ENCODE assay signal across 8 cellular contexts in genomic region chr2:164910091-164910899, GRCh38. TPM values are rescaled to one million over a fixed set of nuclear protein-coding genes. Genes with fewer than 3 reads are reported as not detected.
DNase-seq lines count a peak whose midpoint lies in the region; ATAC-seq and TF ChIP-seq lines count a peak whose summit lies in the region.

No MANE protein-coding gene starts in this region.

- H3K4me1 ChIP-seq in HUES48 (ENCODE audit: control insufficient read depth, insufficient read depth, low read length) (peaks cover 39% of the 10 kb centered on the region), adrenal gland (replicated peaks in 1 of 2) (peaks cover 12 to 48% of the 10 kb centered on the region in 2 donors), mesodermal cell (ENCODE audit: control insufficient read depth, insufficient read depth, low read length, poor library complexity, severe bottlenecking) (peaks cover 41% of the 10 kb centered on the region)

- H3K4me3 ChIP-seq in HUES48 (ENCODE audit: low read depth, low read length): no peak overlapping the region
- H3K4me3 ChIP-seq in adrenal gland: no peak overlapping the region
- H3K4me3 ChIP-seq in mesodermal cell (ENCODE audit: extremely low read depth, insufficient read depth, low read length, poor library complexity, severe bottlenecking): no peak overlapping the region
- H3K4me3 ChIP-seq in H7 (ENCODE audit: insufficient read depth, low read depth, low read length): no peak overlapping the region

- peak; percentile 69 for ATAC-seq in GM19463 (IDR thresholded peaks at IDR 0.05; ENCODE audit: unreplicated experiment)

- DNase-seq in DMS 273 (lab: John Stamatoyannopoulos, UW; ENCODE audit: unreplicated experiment) (peak; percentile 95), adrenal gland (peak in 6 of 7 donors; percentile 54 to 72 (median 66)), globus pallidus (ENCODE audit: low spot score) (no peak), COR-L47 (lab: John Stamatoyannopoulos, UW) (no peak), H7 (no peak)

- peak overlapping the region; percentile 26 for H3K27ac ChIP-seq in HUES48 (ENCODE audit: low read depth, low read length)
- H3K27ac ChIP-seq in adrenal gland: peak overlapping the region in 4 of 5 donors; percentile 2 to 82 (median 48)
- peak overlapping the region; percentile 93 for H3K27ac ChIP-seq in mesodermal cell (ENCODE audit: low read depth, low read length, severe bottlenecking)

- TF ChIP-seq POLR2A in adrenal gland (IDR thresholded peaks at IDR 0.05): no peak

- no peaks in the 10 kb centered on the region for H3K36me3 ChIP-seq in HUES48 (ENCODE audit: control insufficient read depth, insufficient read depth, low read length)
- H3K36me3 ChIP-seq in adrenal gland (replicated peaks in 1 of 2): no peaks in the 10 kb centered on the region
- H3K36me3 ChIP-seq in mesodermal cell (ENCODE audit: control insufficient read depth, insufficient read depth, low read length): no peaks in the 10 kb centered on the region
- no peaks in the 10 kb centered on the region for H3K36me3 ChIP-seq in H7 (replicated peaks; ENCODE audit: control insufficient read depth, insufficient read depth, low read length)

- no peak for TF ChIP-seq CTCF in adrenal gland (IDR thresholded peaks at IDR 0.05)

- no peaks in the 10 kb centered on the region for H3K9me3 ChIP-seq in HUES48 (ENCODE audit: control insufficient read depth, insufficient read depth, low read length)
- no peaks in the 10 kb centered on the region for H3K9me3 ChIP-seq in adrenal gland (replicated peaks in 1 of 3)
- H3K9me3 ChIP-seq in mesodermal cell (ENCODE audit: control insufficient read depth, low read length): no peaks in the 10 kb centered on the region

- intact Hi-C loops in adrenal gland (cut with DNase I): loop anchor here in 1 of 2 donors (10.0 kb wide), 1 partner anchor 65 kb away; the partner anchor contains the start of gene COBLL1

- 35 to 38% (median 37%) methylated on average over 6 of the region's 6 CpGs for WGBS in adrenal gland, 4 donors
- WGBS in mesodermal cell (ENCODE audit: insufficient coverage in 2 of 2), 2 experiments: 31 to 39% methylated on average over 3 to 4 of the region's 6 CpGs

- H3K27me3 ChIP-seq in HUES48 (ENCODE audit: control insufficient read depth, insufficient read depth, low read length) (no peaks in the 10 kb centered on the region), adrenal gland (no peaks in the 10 kb centered on the region), H7 (ENCODE audit: control insufficient read depth, insufficient read depth, low read length) (no peaks in the 10 kb centered on the region)

- no peak overlapping the region for H3K9ac ChIP-seq in HUES48 (ENCODE audit: low read depth, low read length)

RNA-seq across cellular contexts. Expression of gene SLC38A11, which starts 45.0 kb away (rescaled TPM):
- 10 to 100 TPM in 1 of 8 donors, 1 to 10 TPM in 1, under 1 TPM in 4, not detected in 2; 0.61 to 14.9 (median 0.82) TPM for total RNA-seq in adrenal gland
- polyA plus RNA-seq in adrenal gland: 10 to 100 TPM in 2 of 3 donors, 1 to 10 TPM in 1; 3.2 to 36.9 (median 14.6) TPM
- not detected for polyA plus RNA-seq in mesodermal cell (2013, experiment 1 of 2)
- not detected for polyA plus RNA-seq in mesodermal cell (2013, experiment 2 of 2)
- total RNA-seq in H7 (2014; rRNA removed; shearing (Covaris generic)): not detected in 2 replicates

Comparison
In these comparisons a context has a peak if more than half of its experiments do, and no peak if none do; other contexts are left out.
1. DNase-seq: peak in DMS 273 (single experiment) and adrenal gland (6 of 7); none in globus pallidus (single experiment), COR-L47 (single experiment) and H7 (single experiment).
2. H3K27ac ChIP-seq: peak in every context shown above with its lines; median percentile 93 in mesodermal cell; 48 in adrenal gland; 26 in HUES48.